ENCODE assay signal across 14 cellular contexts in the genomic region with DNA sequence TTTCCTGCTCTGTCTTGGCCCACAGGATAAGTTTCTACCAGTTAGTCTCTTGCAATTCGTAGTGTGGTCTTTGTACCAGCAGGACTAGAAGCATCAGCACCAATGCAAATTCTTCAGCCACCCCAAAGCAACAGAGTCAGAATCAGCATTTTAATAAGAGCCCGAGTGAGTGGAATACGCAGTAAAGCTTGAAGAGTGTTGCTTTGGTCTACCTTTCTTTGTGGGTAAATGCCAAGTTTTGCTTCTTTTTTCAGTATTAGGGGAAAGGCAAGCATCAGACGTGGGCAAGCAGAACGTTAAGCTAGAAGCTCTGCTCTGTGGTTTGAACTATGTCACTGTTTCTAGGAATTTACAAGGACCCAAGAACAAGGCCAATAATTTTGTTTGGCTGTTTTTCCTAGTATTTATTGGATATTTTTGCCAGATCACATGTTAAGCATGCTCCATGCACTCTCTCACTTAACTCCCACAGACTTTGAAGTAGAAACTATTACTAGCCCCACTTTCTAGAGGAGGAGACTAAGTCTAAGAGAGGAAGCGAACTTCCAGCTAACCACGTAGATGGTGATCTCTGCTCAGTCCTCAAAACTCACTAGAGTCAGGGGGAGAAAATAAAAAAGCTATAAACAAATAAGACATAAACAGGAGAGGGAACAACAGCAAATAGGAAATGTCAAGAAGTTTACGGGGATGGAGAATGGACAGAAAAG.
DNase-seq lines count a peak whose midpoint lies in the region; ATAC-seq and TF ChIP-seq lines count a peak whose summit lies in the region.
"Had no signal": no experiment of that assay in that cellular context is flagged by ENCODE, and none has a peak within 500 bp of the region (broad histone marks: within the 10 kb centered on the region; RNA-seq: fewer than 3 reads in every experiment).

No MANE protein-coding gene starts in this region.

- no peaks in the 10 kb centered on the region for H4K20me1 ChIP-seq in GM23338 (replicated peaks; ENCODE audit: insufficient read depth)

- no peak for TF ChIP-seq EP300 in tibial nerve (IDR thresholded peaks at IDR 0.05)

- no peaks in the 10 kb centered on the region for H3K9me2 ChIP-seq in GM23338 (ENCODE audit: insufficient read depth)

- peaks cover 1% of the 10 kb centered on the region for H3K36me3 Mint-ChIP-seq in activated naive CD4-positive, alpha-beta T cell treated with anti-CD3 and anti-CD28 coated beads, Interleukin-2, amount 50 U/mL, for 24 hours
- no peaks in the 10 kb centered on the region for H3K36me3 Mint-ChIP-seq in type B pancreatic cell
- no peaks in the 10 kb centered on the region for H3K36me3 Mint-ChIP-seq in GM23338 (ENCODE audit: low read depth)

- H3K4me1 ChIP-seq in tibial nerve (peaks cover 0 to 47% (median 22%) of the 10 kb centered on the region in 4 donors), GM23338 (ENCODE audit: insufficient read depth) (peaks cover 3% of the 10 kb centered on the region; the same call in 1 of the 2 replicates)

- H3K4me2 ChIP-seq in GM23338, result no peak overlapping the region

- peaks cover 40% of the 10 kb centered on the region for H3K4me1 Mint-ChIP-seq in activated naive CD4-positive, alpha-beta T cell treated with anti-CD3 and anti-CD28 coated beads, Interleukin-2, amount 50 U/mL, for 24 hours
- peaks cover 42% of the 10 kb centered on the region for H3K4me1 Mint-ChIP-seq in type B pancreatic cell (ENCODE audit: unreplicated experiment)
- peaks cover 12% of the 10 kb centered on the region for H3K4me1 Mint-ChIP-seq in GM23338

- no peaks in the 10 kb centered on the region for H3K27me3 ChIP-seq in tibial nerve
- no peaks in the 10 kb centered on the region for H3K27me3 ChIP-seq in GM23338 (ENCODE audit: insufficient read depth)
- H3K27me3 ChIP-seq: esophagus squamous epithelium had no signal

- H3K27ac ChIP-seq in tibial nerve (no peak overlapping the region), GM23338 (ENCODE audit: low read depth) (no peak overlapping the region)
- H3K27ac ChIP-seq: esophagus squamous epithelium had no signal

- H3K79me2 ChIP-seq in GM23338 (replicated peaks; ENCODE audit: insufficient read depth), result no peaks in the 10 kb centered on the region

- H3K36me3 ChIP-seq in tibial nerve (no peaks in the 10 kb centered on the region), GM23338 (ENCODE audit: insufficient read depth) (no peaks in the 10 kb centered on the region)
- H3K36me3 ChIP-seq: esophagus squamous epithelium had no signal

- H3K9me3 Mint-ChIP-seq in activated naive CD4-positive, alpha-beta T cell treated with anti-CD3 and anti-CD28 coated beads, Interleukin-2, amount 50 U/mL, for 24 hours, result no peaks in the 10 kb centered on the region
- H3K9me3 Mint-ChIP-seq in type B pancreatic cell (no peaks in the 10 kb centered on the region), GM23338 (no peaks in the 10 kb centered on the region)

- TF ChIP-seq POLR2A in tibial nerve (IDR thresholded peaks at IDR 0.05), result no peak

- TF ChIP-seq CTCF in type B pancreatic cell (conservative IDR thresholded peaks at IDR 0.05), result peak; percentile 28
- TF ChIP-seq CTCF in tibial nerve (IDR thresholded peaks at IDR 0.05), result no peak
- no peak for TF ChIP-seq CTCF in GM23338 (conservative IDR thresholded peaks at IDR 0.05; ENCODE audit: low read depth in 2 of 2)

- H3K4me3 Mint-ChIP-seq in activated naive CD4-positive, alpha-beta T cell treated with anti-CD3 and anti-CD28 coated beads, Interleukin-2, amount 50 U/mL, for 24 hours, result no peak overlapping the region
- H3K4me3 Mint-ChIP-seq in type B pancreatic cell, result no peak overlapping the region
- H3K4me3 Mint-ChIP-seq in GM23338, result no peak overlapping the region

- H3K9me3 ChIP-seq in tibial nerve, result no peaks in the 10 kb centered on the region
- H3K9me3 ChIP-seq: esophagus squamous epithelium had no signal

- H2AFZ ChIP-seq in GM23338, result no peak overlapping the region

- H3K4me3 ChIP-seq in tibial nerve (no peak overlapping the region), GM23338 (no peak overlapping the region)
- H3K4me3 ChIP-seq: esophagus squamous epithelium, lung had no signal

- 57 to 61% methylated on average over 8 of the region's 8 CpGs for WGBS in tibial nerve, 2 donors

- no peaks in the 10 kb centered on the region for H3K27me3 Mint-ChIP-seq in activated naive CD4-positive, alpha-beta T cell treated with anti-CD3 and anti-CD28 coated beads, Interleukin-2, amount 50 U/mL, for 24 hours
- H3K27me3 Mint-ChIP-seq in type B pancreatic cell (no peaks in the 10 kb centered on the region), GM23338 (ENCODE audit: insufficient read depth, low read depth, poor library complexity) (peaks cover 6% of the 10 kb centered on the region)

- peak; percentile 41 for ATAC-seq in GM21825 (IDR thresholded peaks at IDR 0.05; ENCODE audit: unreplicated experiment)
- no peak for ATAC-seq in GM23338

- H3K27ac Mint-ChIP-seq in activated naive CD4-positive, alpha-beta T cell treated with anti-CD3 and anti-CD28 coated beads, Interleukin-2, amount 50 U/mL, for 24 hours, result peak overlapping the region; percentile 80
- H3K27ac Mint-ChIP-seq in type B pancreatic cell (no peak overlapping the region), GM23338 (no peak overlapping the region)

- H3F3A ChIP-seq in GM23338 (replicated peaks; ENCODE audit: low read depth), result no peaks in the 10 kb centered on the region

- DNase-seq in activated naive CD4-positive, alpha-beta T cell treated with Interleukin-2 at 50 U/mL for 16 hours, result no peak
- peak; percentile 44 for DNase-seq in OCI-M1 (lab: John Stamatoyannopoulos, UW)
- no peak for DNase-seq in type B pancreatic cell (ENCODE audit: extremely low spot score, unreplicated experiment)
- DNase-seq in tibial nerve (ENCODE audit: low spot score in 2 of 2), result no peak
- no peak for DNase-seq in SIG-M5 treated with dmso at 0.1 percent for 504 hours (lab: John Stamatoyannopoulos, UW; ENCODE audit: unreplicated experiment)
- no peak for DNase-seq in GM23338 (ENCODE audit: low spot score)
- DNase-seq: activated naive CD4-positive, alpha-beta T cell treated with anti-CD3 and anti-CD28 coated beads, Interleukin-2, amount 50 U/mL, for 16 hours; DMS79; esophagus squamous epithelium; GOT3; NCI-H1930 had no signal

TF ChIP-seq in GM23338, 12 proteins besides CTCF, POLR2A, EP300 and RAD21 (continues in another document):
- TF ChIP-seq EZH2 (IDR thresholded peaks at IDR 0.05; ENCODE audit: low read depth, unreplicated experiment) (no peak), ZNF114 (CRISPR knock-in tag; IDR thresholded peaks at IDR 0.05) (no peak), NANOG (IDR thresholded peaks at IDR 0.05; ENCODE audit: borderline replicate concordance) (no peak), POLR2AphosphoS5 (IDR thresholded peaks at IDR 0.05; ENCODE audit: low read depth) (no peak), ZNF462 (CRISPR knock-in tag; IDR thresholded peaks at IDR 0.05) (no peak)
